ENCODE assay signal across 8 cellular contexts in the genomic region with DNA sequence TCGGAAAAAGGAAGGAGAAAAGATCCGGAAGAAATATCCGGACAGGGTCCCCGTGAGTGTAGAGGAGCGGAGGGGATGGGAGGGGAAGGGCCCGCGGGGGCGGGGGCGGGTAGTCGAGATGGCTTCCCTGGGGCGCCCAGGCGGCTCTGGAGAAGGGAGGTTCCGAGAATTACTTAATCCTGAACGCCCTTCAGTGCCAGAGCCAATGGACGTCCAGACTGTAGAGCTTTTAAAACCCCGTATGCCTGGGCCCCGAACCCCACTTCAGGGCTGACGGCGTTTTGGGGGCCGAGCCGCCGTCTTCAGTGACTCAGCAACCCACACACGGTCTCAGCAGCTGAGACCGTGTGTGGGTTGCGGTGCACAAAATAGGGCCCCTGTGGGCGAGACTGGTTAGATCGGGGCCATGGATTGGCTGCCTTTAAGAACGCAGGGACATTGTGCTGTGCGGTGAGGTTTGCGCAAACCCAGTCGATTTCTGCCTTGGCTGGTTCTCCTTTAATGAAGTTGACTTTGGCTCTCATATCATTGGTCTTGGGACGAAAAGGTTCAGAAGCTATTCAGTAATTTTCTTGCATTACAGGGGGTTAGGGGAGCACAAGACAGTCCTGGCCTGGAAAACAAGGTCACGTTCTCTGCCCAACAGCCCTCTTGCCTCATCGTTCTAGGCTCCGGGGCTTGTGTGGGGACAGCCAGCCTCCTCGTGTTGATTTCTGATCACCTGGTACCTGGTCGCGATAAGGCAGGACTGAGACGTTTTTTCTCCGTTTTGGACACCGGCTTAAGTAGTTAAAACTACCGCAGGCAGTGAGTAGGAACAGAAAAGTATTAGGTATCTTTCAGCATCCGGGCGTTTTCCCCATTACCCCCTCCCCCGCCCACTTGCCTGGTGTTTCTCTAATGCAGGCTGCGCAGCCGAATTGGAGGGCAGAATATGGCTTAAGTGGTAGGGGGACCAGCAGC. TPM values are rescaled to one million over a fixed set of nuclear protein-coding genes. Genes with fewer than 3 reads are reported as not detected.
DNase-seq lines count a peak whose midpoint lies in the region; ATAC-seq and TF ChIP-seq lines count a peak whose summit lies in the region.

No MANE protein-coding gene starts in this region.

- H3K9me3 ChIP-seq in left lung = no peaks in the 10 kb centered on the region

- H3K27me3 ChIP-seq in left lung = no peaks in the 10 kb centered on the region

- peak overlapping the region; percentile 99 for H3K27ac ChIP-seq in left lung

- peaks cover 30% of the 10 kb centered on the region for H3K4me1 Mint-ChIP-seq in activated CD4-positive, alpha-beta T cell treated with anti-CD3 and anti-CD28 coated beads, Interleukin-2, amount 10 ng/mL, durations not matched to agents 7 days and 5 days

- H3K27ac Mint-ChIP-seq in activated CD4-positive, alpha-beta T cell treated with anti-CD3 and anti-CD28 coated beads, Interleukin-2, amount 10 ng/mL, durations not matched to agents 7 days and 5 days = peak overlapping the region; percentile 96

- intact Hi-C loops in left lung (cut with DNase I) = no loop called here

- POLR2A ChIA-PET in activated CD4-positive, alpha-beta T cell treated with anti-CD3 and anti-CD28 coated beads, Interleukin-2, amount 10 ng/mL, durations not matched to agents 7 days and 5 days (lab: Charles Lee) = no interaction called here

- peaks cover 4% of the 10 kb centered on the region for H3K27me3 Mint-ChIP-seq in activated CD4-positive, alpha-beta T cell treated with anti-CD3 and anti-CD28 coated beads, Interleukin-2, amount 10 ng/mL, durations not matched to agents 7 days and 5 days

- no peak for TF ChIP-seq CTCF in HFF-Myc (IDR thresholded peaks at IDR 0.05; ENCODE audit: low read depth, low read length, missing control alignments)
- TF ChIP-seq CTCF in left lung (IDR thresholded peaks at IDR 0.05) = no peak

- peaks cover 0 to 38% of the 10 kb centered on the region in 2 donors for H3K4me1 ChIP-seq in left lung

- peak; percentile 65 for ATAC-seq in left lung

- peak overlapping the region; percentile 78 for H3K4me3 Mint-ChIP-seq in activated CD4-positive, alpha-beta T cell treated with anti-CD3 and anti-CD28 coated beads, Interleukin-2, amount 10 ng/mL, durations not matched to agents 7 days and 5 days

- CTCF ChIA-PET in activated CD4-positive, alpha-beta T cell treated with anti-CD3 and anti-CD28 coated beads, Interleukin-2, amount 10 ng/mL, durations not matched to agents 7 days and 5 days (lab: Charles Lee) = interaction anchor here (0.9 to 1.0 kb wide), 3 partner anchors 10 to 59 kb away, joined by 3 to 4 read pairs (median 3); no protein-coding TSS in a partner anchor

- DNase-seq in GM03348 (ENCODE audit: low spot score) (peak; percentile 86), HFF-Myc (ENCODE audit: extremely low read depth, low read depth) (no peak), NCI-H226 (peak; percentile 80), dedifferentiated amniotic fluid mesenchymal stem cell (ENCODE audit: extremely low spot score) (peak; percentile 68), left lung (peak; percentile 83 to 88), NCI-H446 (lab: John Stamatoyannopoulos, UW) (no peak)
- DNase-seq in activated CD4-positive, alpha-beta T cell treated with anti-CD3 and anti-CD28 coated beads, Interleukin-2, amount 10 ng/mL, durations not matched to agents 7 days and 5 days = peak; percentile 59
- peak; percentile 75 for DNase-seq in stimulated activated CD4-positive, alpha-beta T cell treated with anti-CD3 and anti-CD28 coated beads, Interleukin-1b, Interleukin-23, amount 100 ng/mL, for 48 hours

- no peaks in the 10 kb centered on the region for H3K36me3 Mint-ChIP-seq in activated CD4-positive, alpha-beta T cell treated with anti-CD3 and anti-CD28 coated beads, Interleukin-2, amount 10 ng/mL, durations not matched to agents 7 days and 5 days (ENCODE audit: low read depth)

- no peaks in the 10 kb centered on the region for H3K9me3 Mint-ChIP-seq in activated CD4-positive, alpha-beta T cell treated with anti-CD3 and anti-CD28 coated beads, Interleukin-2, amount 10 ng/mL, durations not matched to agents 7 days and 5 days

- H3K4me3 ChIP-seq in HFF-Myc (replicated peaks; ENCODE audit: low read depth, low read length) = peak overlapping the region; percentile 74
- peak overlapping the region; percentile 73 to 82 for H3K4me3 ChIP-seq in left lung

- peaks cover 0 to 7% of the 10 kb centered on the region in 2 donors for H3K36me3 ChIP-seq in left lung

RNA-seq across cellular contexts. Expression of a gene that starts 0.8 kb away (rescaled TPM):
- 1 to 10 TPM; 5.5 to 6.3 TPM for total RNA-seq in activated CD4-positive, alpha-beta T cell treated with anti-CD3 and anti-CD28 coated beads, Interleukin-2, amount 10 ng/mL, durations not matched to agents 7 days and 5 days
- 10 to 100 TPM; 49.0 to 68.4 TPM for total RNA-seq in left lung

RNA-seq across cellular contexts. Expression of a gene that starts 34.6 kb away (rescaled TPM):
- not detected for total RNA-seq in activated CD4-positive, alpha-beta T cell treated with anti-CD3 and anti-CD28 coated beads, Interleukin-2, amount 10 ng/mL, durations not matched to agents 7 days and 5 days
- total RNA-seq in left lung = 1 to 10 TPM; 1.9 to 2.0 TPM

RNA-seq across cellular contexts. Expression of a gene that starts 41.5 kb away (rescaled TPM):
- not detected for total RNA-seq in activated CD4-positive, alpha-beta T cell treated with anti-CD3 and anti-CD28 coated beads, Interleukin-2, amount 10 ng/mL, durations not matched to agents 7 days and 5 days
- 10 to 100 TPM; 52.2 to 63.6 TPM for total RNA-seq in left lung

Comparison
In these comparisons a context has a peak if more than half of its experiments do, and no peak if none do; other contexts are left out.
1. DNase-seq: peak in GM03348 (single experiment), NCI-H226 (single experiment), activated CD4-positive, alpha-beta T cell treated with anti-CD3 and anti-CD28 coated beads, Interleukin-2, amount 10 ng/mL, durations not matched to agents 7 days and 5 days (single experiment), dedifferentiated amniotic fluid mesenchymal stem cell (single experiment), left lung (2 of 2) and stimulated activated CD4-positive, alpha-beta T cell treated with anti-CD3 and anti-CD28 coated beads, Interleukin-1b, Interleukin-23, amount 100 ng/mL, for 48 hours (single experiment); none in HFF-Myc (single experiment) and NCI-H446 (0 of 2).
2. RNA of a gene that starts 0.8 kb away (total RNA-seq): 49.0 to 68.4 TPM in left lung; 5.5 to 6.3 TPM in activated CD4-positive, alpha-beta T cell treated with anti-CD3 and anti-CD28 coated beads, Interleukin-2, amount 10 ng/mL, durations not matched to agents 7 days and 5 days; every median in the first group is over 4 times any median in the second.
3. RNA of a gene that starts 41.5 kb away (total RNA-seq): 52.2 to 63.6 TPM in left lung; not detected in activated CD4-positive, alpha-beta T cell treated with anti-CD3 and anti-CD28 coated beads, Interleukin-2, amount 10 ng/mL, durations not matched to agents 7 days and 5 days; every median in the first group is over 10 times any median in the second.